11 cellular contexts compared by ENCODE assay signal in the genomic region with DNA sequence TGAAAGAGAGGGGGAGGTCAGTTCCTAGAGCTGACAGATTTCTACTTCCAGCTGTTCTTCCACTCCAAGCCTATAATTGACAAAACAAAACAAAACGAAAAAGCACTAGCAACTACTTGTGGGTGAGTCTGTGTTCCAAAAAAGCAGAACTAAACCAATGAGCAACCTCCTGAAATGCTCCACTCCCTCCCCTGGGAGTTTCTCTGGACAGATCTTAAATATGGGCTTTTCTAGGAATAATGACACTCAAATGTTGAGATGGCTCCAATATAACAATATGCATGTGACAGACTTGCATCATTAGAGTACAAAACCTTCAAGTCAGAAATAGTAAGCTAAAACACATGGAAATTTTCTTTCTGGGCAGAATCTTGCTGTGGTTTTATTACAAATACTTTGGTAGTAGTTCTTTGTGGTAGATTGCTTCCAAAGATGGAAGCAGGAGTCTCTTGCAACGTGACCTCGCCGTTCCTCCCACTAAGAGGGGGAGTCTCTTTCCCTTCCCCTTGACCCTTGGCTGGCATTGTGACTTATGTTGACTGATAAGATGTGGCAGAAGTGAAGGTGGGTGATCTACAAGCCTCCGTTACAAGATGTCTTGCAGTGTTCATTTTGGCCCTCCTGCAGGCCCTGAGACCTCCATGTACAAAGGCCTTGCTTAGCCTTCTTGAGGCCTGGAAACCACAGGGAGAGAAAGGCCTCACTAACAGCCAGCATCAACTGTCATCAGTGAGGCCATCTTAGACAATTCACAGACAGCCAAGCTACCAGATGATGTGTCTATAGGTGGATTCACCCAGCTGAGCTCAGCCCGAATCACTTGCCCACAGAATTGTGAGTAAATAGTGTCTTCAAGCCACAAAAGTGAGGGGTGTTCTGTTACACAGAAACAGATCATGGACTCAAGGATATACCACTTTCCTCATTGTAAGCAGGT.
A peak's percentile ranks its signal among the peaks of the same experiment; 100 is the strongest.
DNase-seq lines count a peak whose midpoint lies in the region; ATAC-seq, FAIRE-seq and TF ChIP-seq lines count a peak whose summit lies in the region.
"Had no signal": no experiment of that assay in that cellular context is flagged by ENCODE, and none has a peak within 500 bp of the region (broad histone marks: within the 10 kb centered on the region; RNA-seq: fewer than 3 reads in every experiment).

No MANE protein-coding gene starts in this region.

- peak overlapping the region; percentile 82 to 89; a peak in 3 of 6 replicates for H3K27ac ChIP-seq in A549

- H3K9me3 ChIP-seq in A549 (no peaks in the 10 kb centered on the region), mucosa of descending colon (no peaks in the 10 kb centered on the region)
- H3K9me3 ChIP-seq: Caco-2 had no signal

- H3K36me3 ChIP-seq in mucosa of descending colon (ENCODE audit: low read depth) = no peaks in the 10 kb centered on the region

- WGBS in A549 (ENCODE audit: missing lambda C conversion rate) = 78% methylated on average over 6 of the region's 6 CpGs

- no peak for TF ChIP-seq EP300 in A549 (IDR thresholded peaks at IDR 0.05)

- H3K4me1 ChIP-seq in A549 = peaks cover 55% of the 10 kb centered on the region
- H3K4me1 ChIP-seq in mucosa of descending colon (ENCODE audit: low read depth) = no peaks in the 10 kb centered on the region

- DNase-seq in A549 (ENCODE audit: low read depth in 1 of 2, low spot score in 1 of 2) = no peak
- DNase-seq in KBM-7 = peak; percentile 80
- peak; percentile 80 for DNase-seq in amniotic epithelial cell (ENCODE audit: low read depth)
- DNase-seq in mucosa of descending colon = no peak
- no peak for DNase-seq in GM20000 (ENCODE audit: low spot score)
- DNase-seq: Caco-2; effector memory CD4-positive, alpha-beta T cell; NCI-H510A treated with DMSO at 0.1 percent for 48 hours had no signal

- TF ChIP-seq POLR2A in A549 (IDR thresholded peaks at IDR 0.05; ENCODE audit: low read length) = no peak

- no peak for ATAC-seq in A549
- ATAC-seq in mucosa of descending colon = peak; percentile 28
- no peak for ATAC-seq in GM19452 (IDR thresholded peaks at IDR 0.05; ENCODE audit: unreplicated experiment)
- no peak for ATAC-seq in GM19455 (IDR thresholded peaks at IDR 0.05; ENCODE audit: unreplicated experiment)
- ATAC-seq in GM18907 (IDR thresholded peaks at IDR 0.05; ENCODE audit: unreplicated experiment) = no peak

- H3K4me3 ChIP-seq in A549 (no peak overlapping the region), mucosa of descending colon (no peak overlapping the region)

- TF ChIP-seq CTCF in A549 (IDR thresholded peaks at IDR 0.05) (no peak), mucosa of descending colon (IDR thresholded peaks at IDR 0.05) (no peak), GM20000 (IDR thresholded peaks at IDR 0.05; ENCODE audit: extremely low read depth, missing control alignments) (no peak)

- CTCF ChIA-PET in A549 (lab: Yijun Ruan, JAX) = interaction anchor here (1.0 kb wide), 1 partner anchor 49 kb away, joined by 3 read pairs; no protein-coding TSS in a partner anchor

- no peak overlapping the region for H3K4me2 ChIP-seq in A549

- no peak for TF ChIP-seq RAD21 in A549 (conservative IDR thresholded peaks at IDR 0.05 in 1 of 2, IDR thresholded peaks at IDR 0.05 in 1 of 2)

- intact Hi-C loops in mucosa of descending colon (cut with DNase I, micrococcal nuclease) = no loop called here

- no peak for FAIRE-seq in A549 (lab: Jason Lieb, UNC)

- POLR2A ChIA-PET in A549 (lab: Yijun Ruan, JAX) = no interaction called here

- in situ Hi-C loops in KBM-7 (cut with MboI; ENCODE audit: low pct_unique_long_range_greater_than_20kb, low sequenced_read_pairs) = no loop called here

TF ChIP-seq in A549, 52 proteins besides CTCF, POLR2A, EP300 and RAD21:
- TF ChIP-seq HOXA7 (CRISPR knock-in tag; IDR thresholded peaks at IDR 0.05) = no peak
- TF ChIP-seq, protein P1, sequence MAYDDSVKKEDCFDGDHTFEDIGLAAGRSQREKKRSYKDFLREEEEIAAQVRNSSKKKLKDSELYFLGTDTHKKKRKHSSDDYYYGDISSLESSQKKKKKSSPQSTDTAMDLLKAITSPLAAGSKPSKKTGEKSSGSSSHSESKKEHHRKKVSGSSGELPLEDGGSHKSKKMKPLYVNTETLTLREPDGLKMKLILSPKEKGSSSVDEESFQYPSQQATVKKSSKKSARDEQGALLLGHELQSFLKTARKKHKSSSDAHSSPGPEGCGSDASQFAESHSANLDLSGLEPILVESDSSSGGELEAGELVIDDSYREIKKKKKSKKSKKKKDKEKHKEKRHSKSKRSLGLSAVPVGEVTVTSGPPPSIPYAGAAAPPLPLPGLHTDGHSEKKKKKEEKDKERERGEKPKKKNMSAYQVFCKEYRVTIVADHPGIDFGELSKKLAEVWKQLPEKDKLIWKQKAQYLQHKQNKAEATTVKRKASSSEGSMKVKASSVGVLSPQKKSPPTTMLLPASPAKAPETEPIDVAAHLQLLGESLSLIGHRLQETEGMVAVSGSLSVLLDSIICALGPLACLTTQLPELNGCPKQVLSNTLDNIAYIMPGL (CRISPR knock-in tag; IDR thresholded peaks at IDR 0.05; ENCODE audit: borderline replicate concordance) = no peak
- TF ChIP-seq NR3C1 (IDR thresholded peaks at IDR 0.05) = no peak
- TF ChIP-seq ZSCAN20 (CRISPR knock-in tag; IDR thresholded peaks at IDR 0.05) = no peak
- no peak for TF ChIP-seq HOXB13 (CRISPR knock-in tag; IDR thresholded peaks at IDR 0.05; ENCODE audit: low read depth)
- TF ChIP-seq, protein P2, sequence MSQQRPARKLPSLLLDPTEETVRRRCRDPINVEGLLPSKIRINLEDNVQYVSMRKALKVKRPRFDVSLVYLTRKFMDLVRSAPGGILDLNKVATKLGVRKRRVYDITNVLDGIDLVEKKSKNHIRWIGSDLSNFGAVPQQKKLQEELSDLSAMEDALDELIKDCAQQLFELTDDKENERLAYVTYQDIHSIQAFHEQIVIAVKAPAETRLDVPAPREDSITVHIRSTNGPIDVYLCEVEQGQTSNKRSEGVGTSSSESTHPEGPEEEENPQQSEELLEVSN (IDR thresholded peaks at IDR 0.05; ENCODE audit: borderline replicate concordance, low read depth) = no peak
- TF ChIP-seq HDAC2 (IDR thresholded peaks at IDR 0.05) = no peak
- no peak for TF ChIP-seq ZNF302 (CRISPR knock-in tag; IDR thresholded peaks at IDR 0.05)
- no peak for TF ChIP-seq ZFP36 (IDR thresholded peaks at IDR 0.05; ENCODE audit: borderline replicate concordance, partially characterized antibody)
- TF ChIP-seq KDM5A (IDR thresholded peaks at IDR 0.05) = no peak
- TF ChIP-seq MAZ (IDR thresholded peaks at IDR 0.05; ENCODE audit: borderline replicate concordance, low read depth, low read length) = no peak

Comparison
In these comparisons a context has a peak if more than half of its experiments do, and no peak if none do; other contexts are left out.
1. DNase-seq: peak in KBM-7 (single experiment) and amniotic epithelial cell (single experiment); none in A549 (0 of 2), mucosa of descending colon (0 of 3) and GM20000 (single experiment).